8 cellular contexts compared by ENCODE assay signal in the genomic region with DNA sequence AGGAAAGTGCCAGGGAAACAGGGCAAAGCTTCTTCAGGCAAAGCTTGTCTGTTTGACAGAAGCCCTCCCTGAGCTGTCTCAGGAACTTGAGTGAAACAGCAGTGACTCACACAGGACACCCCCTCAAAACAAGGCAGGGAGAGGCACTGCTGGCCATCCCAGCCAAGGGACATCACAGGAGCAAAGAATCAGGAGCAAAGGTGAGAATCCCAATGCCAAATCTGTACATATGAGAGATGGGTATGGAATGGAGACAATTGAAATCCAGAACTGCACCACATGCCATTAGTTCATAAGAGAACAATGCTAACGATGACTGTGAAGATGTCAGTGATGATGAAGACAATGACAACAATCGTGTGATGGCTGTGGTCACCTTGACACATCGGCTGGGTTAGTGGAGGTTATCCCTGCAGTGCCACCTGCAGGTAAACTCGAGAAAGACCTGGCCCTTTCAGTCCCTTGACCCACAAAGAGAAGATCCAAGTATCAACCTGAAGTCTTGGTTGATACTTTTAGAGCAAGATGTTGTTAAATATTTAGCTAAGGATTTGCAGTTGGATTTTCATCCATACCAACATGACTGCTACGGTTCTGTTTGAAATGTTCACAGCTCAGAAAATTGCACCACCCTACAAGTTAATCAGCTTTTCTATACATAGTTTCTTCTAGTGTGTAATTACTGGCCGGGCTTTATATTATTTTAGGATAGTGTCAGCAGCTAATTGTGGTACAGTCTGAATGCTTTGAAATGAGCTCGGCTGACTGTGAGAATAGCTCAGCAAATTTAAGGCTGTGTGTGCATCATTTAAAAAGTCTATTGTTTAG. TPM values are rescaled to one million over a fixed set of nuclear protein-coding genes. Genes with fewer than 3 reads are reported as not detected.
DNase-seq lines count a peak whose midpoint lies in the region; ATAC-seq, FAIRE-seq and TF ChIP-seq lines count a peak whose summit lies in the region.

No MANE protein-coding gene starts in this region.

- no TSS peak for BruUV-seq in OCI-LY7 (replicated peaks; lab: Mats Ljungman, UMichigan)

- POLR2A ChIA-PET in OCI-LY7 (lab: Charles Lee) = interaction anchor here (1.5 kb wide), 1 partner anchor 12 kb away, joined by 6 read pairs; no protein-coding TSS in a partner anchor

- no peak overlapping the region for H3K4me3 ChIP-seq in OCI-LY7 (ENCODE audit: low read depth, low read length, poor library complexity, severe bottlenecking)

- no peak for FAIRE-seq in GM12892 (lab: Jason Lieb, UNC)

- TF ChIP-seq CTCF in OCI-LY7 (conservative IDR thresholded peaks at IDR 0.05; ENCODE audit: low read length) = peak; percentile 62

- no peak overlapping the region for H3K4me2 ChIP-seq in OCI-LY7 (ENCODE audit: low read length)

- H4K20me1 ChIP-seq in OCI-LY7 (ENCODE audit: insufficient read depth, low read length) = no peaks in the 10 kb centered on the region

- CTCF ChIA-PET in OCI-LY7 (lab: Charles Lee; ENCODE audit: unreplicated experiment) = no interaction called here

- no peak overlapping the region for H2AFZ ChIP-seq in OCI-LY7 (ENCODE audit: low read length)

- H3K9me2 ChIP-seq in OCI-LY7 (ENCODE audit: insufficient read depth, low read length) = no peaks in the 10 kb centered on the region

- H3K27ac ChIP-seq in OCI-LY7 (ENCODE audit: low read depth, low read length, poor library complexity, severe bottlenecking) = no peak overlapping the region

- no peaks in the 10 kb centered on the region for H3K36me3 ChIP-seq in OCI-LY7 (ENCODE audit: insufficient read depth, low read length)

- peak; percentile 31 for DNase-seq in EL
- peak; percentile 21 for DNase-seq in OCI-LY7 (ENCODE audit: low spot score)
- peak; percentile 21 for DNase-seq in glomerular visceral epithelial cell (ENCODE audit: extremely low spot score)
- no peak for DNase-seq in NCI-H226
- DNase-seq in GM12892 (ENCODE audit: insufficient read length) = no peak
- no peak for DNase-seq in RPMI8226
- DNase-seq in posterior cingulate gyrus = no peak

- no peak for TF ChIP-seq POLR2A in GM12892 (IDR thresholded peaks at IDR 0.05; ENCODE audit: low read depth, low read length)

- no peaks in the 10 kb centered on the region for H3K4me1 ChIP-seq in OCI-LY7 (ENCODE audit: insufficient read depth, low read length, poor library complexity, severe bottlenecking)

- ATAC-seq in GM21526 (IDR thresholded peaks at IDR 0.05; ENCODE audit: low FRiP score, unreplicated experiment) = peak; percentile 62

- H3K9me3 ChIP-seq in OCI-LY7 (ENCODE audit: low read length) = no peaks in the 10 kb centered on the region

- no peaks in the 10 kb centered on the region for H3K79me2 ChIP-seq in OCI-LY7 (ENCODE audit: insufficient read depth, low read depth, low read length)

- intact Hi-C loops in OCI-LY7 (cut with micrococcal nuclease; ENCODE audit: unreplicated experiment) (no loop called here), posterior cingulate gyrus (cut with DNase I) (no loop called here)

RNA-seq across cellular contexts. Expression of gene IPO5, which starts 42.0 kb away (rescaled TPM):
- total RNA-seq in OCI-LY7 (2014; rRNA removed; shearing (Covaris generic)) = 68.5 and 81.8 TPM in 2 replicates
- 112 and 116 TPM in 2 replicates for total RNA-seq in OCI-LY7 (2022)
- polyA plus RNA-seq in GM12892 (2012; ENCODE audit: missing spikeins) = 108 TPM

Comparison
In these comparisons a context has a peak if more than half of its experiments do, and no peak if none do; other contexts are left out.
1. DNase-seq: peak in EL (single experiment), OCI-LY7 (single experiment) and glomerular visceral epithelial cell (single experiment); none in NCI-H226 (single experiment), GM12892 (single experiment), RPMI8226 (single experiment) and posterior cingulate gyrus (0 of 10).